In the genomic region with DNA sequence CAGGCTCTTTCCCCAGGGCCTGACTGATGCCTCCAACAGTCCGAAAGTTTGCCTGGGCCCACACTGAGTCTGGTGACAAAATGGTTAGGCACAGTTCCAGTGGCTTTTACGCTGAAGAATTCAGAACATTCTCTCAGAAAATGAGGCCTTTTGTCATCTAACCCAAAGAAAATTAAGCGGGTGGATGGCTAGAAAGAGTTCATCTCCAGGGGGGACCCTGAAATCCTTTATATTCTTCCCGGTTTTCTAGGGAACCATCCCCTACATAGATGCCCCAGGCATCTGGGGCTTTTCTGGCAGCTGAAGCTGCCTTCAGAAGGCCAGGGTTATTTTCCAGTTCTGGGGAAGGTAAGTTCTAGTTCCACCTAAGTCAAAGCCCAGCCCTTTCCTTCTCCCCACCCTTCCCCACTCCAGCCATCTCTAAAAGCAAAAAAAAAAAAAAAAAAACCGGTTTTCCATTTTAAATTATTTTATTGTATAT, we compare ENCODE assay signal across 17 cellular contexts. TPM values are rescaled to one million over a fixed set of nuclear protein-coding genes. Genes with fewer than 3 reads are reported as not detected.
DNase-seq lines count a peak whose midpoint lies in the region; ATAC-seq and TF ChIP-seq lines count a peak whose summit lies in the region.
"Had no signal": no experiment of that assay in that cellular context is flagged by ENCODE, and none has a peak within 500 bp of the region (broad histone marks: within the 10 kb centered on the region; RNA-seq: fewer than 3 reads in every experiment).

No MANE protein-coding gene starts in this region.

- H3K79me2 ChIP-seq in Karpas-422 (ENCODE audit: low read length): peaks cover 13% of the 10 kb centered on the region

- no peak overlapping the region for H2AFZ ChIP-seq in Karpas-422 (ENCODE audit: low read length)

- 64 to 69% (median 67%) methylated on average over 5 of the region's 5 CpGs for WGBS in heart left ventricle, 4 donors

- H3K27me3 Mint-ChIP-seq in nephron (ENCODE audit: low read depth): peaks cover 28% of the 10 kb centered on the region
- peaks cover 20% of the 10 kb centered on the region for H3K27me3 Mint-ChIP-seq in type B pancreatic cell

- H3K27ac ChIP-seq in heart left ventricle (peak overlapping the region in 9 of 12 donors; percentile 37 to 95 (median 90)), Karpas-422 (ENCODE audit: low read length) (no peak overlapping the region)

- H3K9ac ChIP-seq in Karpas-422 (ENCODE audit: low read length): no peak overlapping the region

- H3K9me3 ChIP-seq in heart left ventricle: no peaks in the 10 kb centered on the region
- no peaks in the 10 kb centered on the region for H3K9me3 ChIP-seq in Karpas-422 (ENCODE audit: low read length)
- H3K9me3 ChIP-seq: esophagus muscularis mucosa had no signal

- peaks cover 0 to 39% (median 25%) of the 10 kb centered on the region in 9 donors for H3K36me3 ChIP-seq in heart left ventricle
- H3K36me3 ChIP-seq in Karpas-422 (ENCODE audit: insufficient read depth, low read length): peaks cover 3% of the 10 kb centered on the region; the same call in 1 of the 2 replicates

- H3K9me3 Mint-ChIP-seq in nephron (no peaks in the 10 kb centered on the region), type B pancreatic cell (no peaks in the 10 kb centered on the region)

- peaks cover 30% of the 10 kb centered on the region for H3K4me1 Mint-ChIP-seq in nephron
- peaks cover 14% of the 10 kb centered on the region for H3K4me1 Mint-ChIP-seq in type B pancreatic cell (ENCODE audit: unreplicated experiment)

- H3K4me3 ChIP-seq in heart left ventricle: peak overlapping the region in 6 of 12 donors; percentile 50 to 74 (median 69)
- H3K4me3 ChIP-seq in epithelial cell of proximal tubule (ENCODE audit: low read depth, low read length): peak overlapping the region; percentile 70
- no peak overlapping the region for H3K4me3 ChIP-seq in Karpas-422 (ENCODE audit: low read length)

- H4K20me1 ChIP-seq in Karpas-422 (ENCODE audit: insufficient read depth, low read depth, low read length): peaks cover 20% of the 10 kb centered on the region; the same call in 1 of the 2 replicates

- H3K4me2 ChIP-seq in Karpas-422 (ENCODE audit: low read depth, low read length, poor library complexity, severe bottlenecking): no peak overlapping the region

- H3K27me3 ChIP-seq in heart left ventricle: peaks cover 0 to 7% (median 0%) of the 10 kb centered on the region in 9 donors
- no peaks in the 10 kb centered on the region for H3K27me3 ChIP-seq in Karpas-422 (ENCODE audit: low read length)
- H3K27me3 ChIP-seq: esophagus muscularis mucosa had no signal

- peaks cover 22% of the 10 kb centered on the region for H3K36me3 Mint-ChIP-seq in nephron (ENCODE audit: low read depth)
- H3K36me3 Mint-ChIP-seq in type B pancreatic cell: peaks cover 16% of the 10 kb centered on the region

- no peaks in the 10 kb centered on the region for H3K9me2 ChIP-seq in Karpas-422 (replicated peaks; ENCODE audit: insufficient read depth, low read length)

- DNase-seq in heart left ventricle (no peak), cardiac septum (ENCODE audit: low spot score) (no peak), epithelial cell of proximal tubule (ENCODE audit: low read depth) (no peak), type B pancreatic cell (ENCODE audit: extremely low spot score, unreplicated experiment) (no peak), Karpas-422 (no peak)
- DNase-seq in activated effector memory CD4-positive, alpha-beta T cell treated with Interleukin-2 at 50 U/mL for 16 hours: no peak
- DNase-seq: activated CD8-positive, alpha-beta T cell treated with anti-CD3 and anti-CD28 coated beads, Interleukin-2, amount 10 ng/mL, durations not matched to agents 7 days and 5 days; activated gamma-delta T cell treated with Interleukin-2 at 50 U/mL for 16 hours; central memory CD4-positive, alpha-beta T cell; DND-41; NCI-H446 treated with DMSO at 0.1 percent for 48 hours; stimulated activated CD4-positive, alpha-beta T cell treated with anti-CD3 and anti-CD28 coated beads, Interleukin-15, amount 100 ng/mL, for 24 hours; stimulated activated CD8-positive, alpha-beta memory T cell treated with anti-CD3 and anti-CD28 coated beads, Interleukin-4, amount 100 ng/mL, for 48 hours; T1000 had no signal

- H3K4me1 ChIP-seq in heart left ventricle: peaks cover 0 to 74% (median 30%) of the 10 kb centered on the region in 12 donors
- no peaks in the 10 kb centered on the region for H3K4me1 ChIP-seq in Karpas-422 (ENCODE audit: low read length)

- H3K4me3 Mint-ChIP-seq in nephron (peak overlapping the region; percentile 35 to 75 (median 74)), type B pancreatic cell (peak overlapping the region; percentile 44)

- TF ChIP-seq POLR2A in heart left ventricle (IDR thresholded peaks at IDR 0.05): no peak

- ATAC-seq in heart left ventricle (no peak), HG02870 (IDR thresholded peaks at IDR 0.05; ENCODE audit: unreplicated experiment) (no peak)
- ATAC-seq: activated CD8-positive, alpha-beta T cell treated with anti-CD3 and anti-CD28 coated beads, Interleukin-2, amount 10 ng/mL, durations not matched to agents 7 days and 5 days had no signal

- H3K27ac Mint-ChIP-seq in nephron (no peak overlapping the region), type B pancreatic cell (no peak overlapping the region)

- TF ChIP-seq CTCF in heart left ventricle (IDR thresholded peaks at IDR 0.05) (no peak), epithelial cell of proximal tubule (conservative IDR thresholded peaks at IDR 0.05; ENCODE audit: low read depth, low read length) (no peak), nephron (IDR thresholded peaks at IDR 0.05; ENCODE audit: unreplicated experiment in 3 of 3) (no peak), type B pancreatic cell (conservative IDR thresholded peaks at IDR 0.05) (no peak)

- intact Hi-C loops in heart left ventricle (cut with DNase I): loop anchor here in 5 of 10 donors (2.0 to 10.0 kb wide), 6 partner anchors 17 to 151 kb away; a partner anchor contains a TSS
- intact Hi-C loops in cardiac septum (cut with DNase I): no loop called here

RNA-seq across cellular contexts. Expression of a gene that starts 2.2 kb away (rescaled TPM):
- total RNA-seq in heart left ventricle: 10 to 100 TPM in 6 of 9 donors, 1 to 10 TPM in 3; 1.5 to 43.5 (median 16.2) TPM
- 10 to 100 TPM; 18.4 to 79.2 TPM for polyA plus RNA-seq in heart left ventricle
- 4.4 TPM for total RNA-seq in cardiac septum
- total RNA-seq in epithelial cell of proximal tubule: 1.2 and 1.4 TPM in 2 replicates
- 6.4 and 9.2 TPM in 2 replicates for total RNA-seq in type B pancreatic cell (ENCODE audit: low replicate concordance)
- total RNA-seq in Karpas-422 (2014; rRNA removed; shearing (Covaris generic); ENCODE audit: low replicate concordance): not detected in 2 replicates

RNA-seq across cellular contexts. Expression of a gene that starts 17.2 kb away (rescaled TPM):
- total RNA-seq in heart left ventricle (10 to 100 TPM; 26.3 to 64.4 (median 33.0) TPM), cardiac septum (30.5 TPM), epithelial cell of proximal tubule (11.8 and 14.3 TPM in 2 replicates), type B pancreatic cell (ENCODE audit: low replicate concordance) (19.1 and 19.3 TPM in 2 replicates)
- polyA plus RNA-seq in heart left ventricle: 10 to 100 TPM; 36.2 to 44.7 TPM
- total RNA-seq in Karpas-422 (2014; rRNA removed; shearing (Covaris generic); ENCODE audit: low replicate concordance): 8.8 and 17.6 TPM in 2 replicates
